Comparison of ENCODE assay signal across 11 cellular contexts in genomic region chr16:54447606-54448440, GRCh38.
A peak's percentile ranks its signal among the peaks of the same experiment; 100 is the strongest.
DNase-seq lines count a peak whose midpoint lies in the region; ATAC-seq, FAIRE-seq and TF ChIP-seq lines count a peak whose summit lies in the region.
"Had no signal": no experiment of that assay in that cellular context is flagged by ENCODE, and none has a peak within 500 bp of the region (broad histone marks: within the 10 kb centered on the region; RNA-seq: fewer than 3 reads in every experiment).

No MANE protein-coding gene starts in this region.

- TF ChIP-seq CTCF in choroid plexus epithelial cell (conservative IDR thresholded peaks at IDR 0.05; ENCODE audit: low read depth, low read length) = no peak
- TF ChIP-seq CTCF in nephron progenitor cell (IDR thresholded peaks at IDR 0.05) = no peak

- CTCF ChIA-PET in activated CD8-positive, alpha-beta memory T cell treated with anti-CD3 and anti-CD28 coated beads, Interleukin-2, amount 10 ng/mL, durations not matched to agents 7 days and 5 days (lab: Charles Lee) = no interaction called here

- H3K9me3 Mint-ChIP-seq in nephron progenitor cell = peaks cover 28% of the 10 kb centered on the region
- H3K9me3 Mint-ChIP-seq in activated CD8-positive, alpha-beta memory T cell treated with anti-CD3 and anti-CD28 coated beads, Interleukin-2, amount 10 ng/mL, durations not matched to agents 7 days and 5 days (ENCODE audit: low read depth) = no peaks in the 10 kb centered on the region

- peak overlapping the region; percentile 41 for H3K4me3 Mint-ChIP-seq in nephron progenitor cell
- no peak overlapping the region for H3K4me3 Mint-ChIP-seq in activated CD8-positive, alpha-beta memory T cell treated with anti-CD3 and anti-CD28 coated beads, Interleukin-2, amount 10 ng/mL, durations not matched to agents 7 days and 5 days

- no peaks in the 10 kb centered on the region for H3K27me3 ChIP-seq in small intestine (ENCODE audit: control insufficient read depth in 2 of 2, insufficient read depth in 2 of 2, low read length in 2 of 2)

- H3K27me3 Mint-ChIP-seq in nephron progenitor cell (ENCODE audit: low read depth, poor library complexity) = peaks cover 19% of the 10 kb centered on the region
- peaks cover 6% of the 10 kb centered on the region for H3K27me3 Mint-ChIP-seq in activated CD8-positive, alpha-beta memory T cell treated with anti-CD3 and anti-CD28 coated beads, Interleukin-2, amount 10 ng/mL, durations not matched to agents 7 days and 5 days

- FAIRE-seq in small intestine (lab: Jason Lieb, UNC) = no peak

- peaks cover 66% of the 10 kb centered on the region for H3K4me1 Mint-ChIP-seq in nephron progenitor cell
- no peaks in the 10 kb centered on the region for H3K4me1 Mint-ChIP-seq in activated CD8-positive, alpha-beta memory T cell treated with anti-CD3 and anti-CD28 coated beads, Interleukin-2, amount 10 ng/mL, durations not matched to agents 7 days and 5 days

- ATAC-seq in GM18861 (IDR thresholded peaks at IDR 0.05; ENCODE audit: unreplicated experiment) = no peak
- no peak for ATAC-seq in activated CD8-positive, alpha-beta memory T cell treated with anti-CD3 and anti-CD28 coated beads, Interleukin-2, amount 10 ng/mL, durations not matched to agents 7 days and 5 days
- ATAC-seq: stimulated activated naive CD8-positive, alpha-beta T cell treated with anti-CD3 and anti-CD28 coated beads, Interleukin-15, Interleukin-2, amounts not matched to agents 100 U/mL and 50 U/mL, for 24 hours had no signal

- 69 to 82% (median 76%) methylated on average over 20 of the region's 20 CpGs for WGBS in small intestine, 3 donors

- H3K36me3 ChIP-seq in small intestine (ENCODE audit: control insufficient read depth in 2 of 2, insufficient read depth in 2 of 2, low read length in 2 of 2) = no peaks in the 10 kb centered on the region

- H3K27ac ChIP-seq in small intestine (ENCODE audit: low read depth in 1 of 2, low read length in 1 of 2) = no peak overlapping the region

- no peaks in the 10 kb centered on the region for H3K9me3 ChIP-seq in small intestine (ENCODE audit: control insufficient read depth, low read depth)

- H3K4me1 ChIP-seq in small intestine (ENCODE audit: control insufficient read depth in 2 of 2, insufficient read depth in 1 of 2, low read depth in 1 of 2, low read length in 1 of 2) = no peaks in the 10 kb centered on the region

- H3K4me3 ChIP-seq in choroid plexus epithelial cell (ENCODE audit: low read depth, low read length) (no peak overlapping the region), small intestine (ENCODE audit: low read depth in 1 of 2, low read length in 2 of 2) (no peak overlapping the region)

- peaks cover 5% of the 10 kb centered on the region for H3K36me3 Mint-ChIP-seq in nephron progenitor cell (ENCODE audit: low read depth)
- no peaks in the 10 kb centered on the region for H3K36me3 Mint-ChIP-seq in activated CD8-positive, alpha-beta memory T cell treated with anti-CD3 and anti-CD28 coated beads, Interleukin-2, amount 10 ng/mL, durations not matched to agents 7 days and 5 days

- no peak overlapping the region for H3K27ac Mint-ChIP-seq in nephron progenitor cell
- no peak overlapping the region for H3K27ac Mint-ChIP-seq in activated CD8-positive, alpha-beta memory T cell treated with anti-CD3 and anti-CD28 coated beads, Interleukin-2, amount 10 ng/mL, durations not matched to agents 7 days and 5 days

- peak; percentile 93 for DNase-seq in ELR (ENCODE audit: low read depth)
- peak; percentile 71 to 90 for DNase-seq in NOMO-1 (lab: John Stamatoyannopoulos, UW; ENCODE audit: unreplicated experiment in 2 of 2)
- peak; percentile 73 for DNase-seq in choroid plexus epithelial cell (ENCODE audit: low read depth)
- DNase-seq in nephron progenitor cell = no peak
- DNase-seq in small intestine = no peak
- no peak for DNase-seq in activated CD8-positive, alpha-beta memory T cell treated with anti-CD3 and anti-CD28 coated beads, Interleukin-2, amount 10 ng/mL, durations not matched to agents 7 days and 5 days
- DNase-seq in stimulated activated CD4-positive, alpha-beta T cell treated with anti-CD3 and anti-CD28 coated beads, Interleukin-4, amount 100 ng/mL, for 1 hour = no peak
- DNase-seq: activated effector memory CD4-positive, alpha-beta T cell treated with anti-CD3 and anti-CD28 coated beads, Interleukin-2, amount 50 U/mL, for 16 hours; stimulated activated naive CD8-positive, alpha-beta T cell treated with anti-CD3 and anti-CD28 coated beads, Interleukin-15, Interleukin-2, amounts not matched to agents 100 U/mL and 50 U/mL, for 24 hours; SW 1271 had no signal

Comparison
In these comparisons a context has a peak if more than half of its experiments do, and no peak if none do; other contexts are left out.
1. DNase-seq: peak in ELR (single experiment), NOMO-1 (2 of 2) and choroid plexus epithelial cell (single experiment); none in nephron progenitor cell (single experiment), small intestine (single experiment), activated CD8-positive, alpha-beta memory T cell treated with anti-CD3 and anti-CD28 coated beads, Interleukin-2, amount 10 ng/mL, durations not matched to agents 7 days and 5 days (single experiment) and stimulated activated CD4-positive, alpha-beta T cell treated with anti-CD3 and anti-CD28 coated beads, Interleukin-4, amount 100 ng/mL, for 1 hour (single experiment).